In genomic region chr14:30854492-30854891, GRCh38 we compare ENCODE assay signal across 23 cellular contexts. TPM values are rescaled to one million over a fixed set of nuclear protein-coding genes. Genes with fewer than 3 reads are reported as not detected.
DNase-seq lines count a peak whose midpoint lies in the region; ATAC-seq and TF ChIP-seq lines count a peak whose summit lies in the region.
"Had no signal": no experiment of that assay in that cellular context is flagged by ENCODE, and none has a peak within 500 bp of the region (broad histone marks: within the 10 kb centered on the region; RNA-seq: fewer than 3 reads in every experiment).

No MANE protein-coding gene starts in this region.

- intact Hi-C loops in esophagus squamous epithelium (cut with DNase I) = no loop called here

- peak; percentile 35 to 52 for ATAC-seq in activated CD4-positive, CD25-positive, alpha-beta regulatory T cell treated with anti-CD3 and anti-CD28 coated beads, Interleukin-2, amount 50 U/mL, for 24 hours
- ATAC-seq in GM21360 (IDR thresholded peaks at IDR 0.05; ENCODE audit: unreplicated experiment) = peak; percentile 42
- peak; percentile 36 for ATAC-seq in HG03039 (IDR thresholded peaks at IDR 0.05; ENCODE audit: unreplicated experiment)
- ATAC-seq in activated CD8-positive, alpha-beta memory T cell treated with anti-CD3 and anti-CD28 coated beads, Interleukin-2, amount 10 ng/mL, durations not matched to agents 7 days and 5 days = no peak
- ATAC-seq: heart right ventricle, Panc1 had no signal

- no peak overlapping the region for H3K27ac Mint-ChIP-seq in activated CD8-positive, alpha-beta memory T cell treated with anti-CD3 and anti-CD28 coated beads, Interleukin-2, amount 10 ng/mL, durations not matched to agents 7 days and 5 days
- H3K27ac Mint-ChIP-seq: activated CD4-positive, alpha-beta T cell treated with anti-CD3 and anti-CD28 coated beads, Interleukin-2, amount 10 ng/mL, durations not matched to agents 7 days and 5 days; activated naive CD8-positive, alpha-beta T cell treated with anti-CD3 and anti-CD28 coated beads, Interleukin-2, amount 10 ng/mL, durations not matched to agents 7 days and 5 days; progenitor cell of endocrine pancreas had no signal

- H3K36me3 Mint-ChIP-seq in activated CD8-positive, alpha-beta memory T cell treated with anti-CD3 and anti-CD28 coated beads, Interleukin-2, amount 10 ng/mL, durations not matched to agents 7 days and 5 days = peaks cover 1% of the 10 kb centered on the region

- no peaks in the 10 kb centered on the region for H3K9me3 Mint-ChIP-seq in activated CD8-positive, alpha-beta memory T cell treated with anti-CD3 and anti-CD28 coated beads, Interleukin-2, amount 10 ng/mL, durations not matched to agents 7 days and 5 days (ENCODE audit: low read depth)
- H3K9me3 Mint-ChIP-seq: activated CD4-positive, alpha-beta T cell treated with anti-CD3 and anti-CD28 coated beads, Interleukin-2, amount 10 ng/mL, durations not matched to agents 7 days and 5 days had no signal

- no peaks in the 10 kb centered on the region for H3K36me3 ChIP-seq in esophagus squamous epithelium
- H3K36me3 ChIP-seq: BLaER1, cardiac muscle cell, heart right ventricle had no signal

- H3K4me1 ChIP-seq in esophagus squamous epithelium = no peaks in the 10 kb centered on the region
- H3K4me1 ChIP-seq: BLaER1, heart right ventricle had no signal

- H3K9me3 ChIP-seq in esophagus squamous epithelium = no peaks in the 10 kb centered on the region
- H3K9me3 ChIP-seq: BLaER1, heart right ventricle had no signal

- TF ChIP-seq CTCF in esophagus squamous epithelium (IDR thresholded peaks at IDR 0.05) = no peak

- H3K27me3 Mint-ChIP-seq in activated CD8-positive, alpha-beta memory T cell treated with anti-CD3 and anti-CD28 coated beads, Interleukin-2, amount 10 ng/mL, durations not matched to agents 7 days and 5 days = peaks cover 24% of the 10 kb centered on the region
- H3K27me3 Mint-ChIP-seq: progenitor cell of endocrine pancreas had no signal

- H3K27ac ChIP-seq in caudate nucleus (ENCODE audit: low read depth, low read length) (peak overlapping the region; percentile 72), esophagus squamous epithelium (no peak overlapping the region)
- H3K27ac ChIP-seq: 22Rv1, BLaER1, cardiac muscle cell, heart right ventricle, SK-N-MC had no signal

- TF ChIP-seq POLR2A in esophagus squamous epithelium (IDR thresholded peaks at IDR 0.05) = no peak

- DNase-seq in activated CD4-positive, CD25-positive, alpha-beta regulatory T cell (lab: John Stamatoyannopoulos, UW) = no peak
- DNase-seq in caudate nucleus (lab: John Stamatoyannopoulos, UW) (peak in 10 of 61 donors; percentile 5 to 77 (median 23)), HUDEP-2 (lab: John Stamatoyannopoulos, UW; ENCODE audit: unreplicated experiment in 76 of 76) (no peak), esophagus squamous epithelium (lab: John Stamatoyannopoulos, UW) (no peak)
- no peak for DNase-seq in activated CD8-positive, alpha-beta memory T cell treated with anti-CD3 and anti-CD28 coated beads, Interleukin-2, amount 10 ng/mL, durations not matched to agents 7 days and 5 days
- DNase-seq: activated CD4-positive, alpha-beta T cell treated with anti-CD3 and anti-CD28 coated beads, Interleukin-2, amount 10 ng/mL, durations not matched to agents 7 days and 5 days; activated naive CD8-positive, alpha-beta T cell treated with anti-CD3 and anti-CD28 coated beads, Interleukin-2, amount 10 ng/mL, durations not matched to agents 7 days and 5 days; activated T-cell treated with anti-CD3 and anti-CD28 coated beads, Interleukin-2, amount 50 U/mL, for 1 hour; DMS 273 treated with DMSO at 0.1 percent for 48 hours; effector CD8-positive, alpha-beta T cell; heart right ventricle; NCI-H2081; NCI-H748 treated with DMSO at 0.1 percent for 48 hours; trophoblast cell had no signal

- H3K4me1 Mint-ChIP-seq in activated CD8-positive, alpha-beta memory T cell treated with anti-CD3 and anti-CD28 coated beads, Interleukin-2, amount 10 ng/mL, durations not matched to agents 7 days and 5 days = peaks cover 9% of the 10 kb centered on the region

- H3K4me3 ChIP-seq in esophagus squamous epithelium = no peak overlapping the region
- H3K4me3 ChIP-seq: BLaER1, cardiac muscle cell, heart right ventricle, SK-N-MC had no signal

- H3K27me3 ChIP-seq in esophagus squamous epithelium = peaks cover 0 to 6% (median 0%) of the 10 kb centered on the region in 4 donors
- H3K27me3 ChIP-seq: BLaER1, cardiac muscle cell had no signal

- CTCF ChIA-PET in activated CD8-positive, alpha-beta memory T cell treated with anti-CD3 and anti-CD28 coated beads, Interleukin-2, amount 10 ng/mL, durations not matched to agents 7 days and 5 days (lab: Charles Lee) = no interaction called here

- H3K4me3 Mint-ChIP-seq in activated CD8-positive, alpha-beta memory T cell treated with anti-CD3 and anti-CD28 coated beads, Interleukin-2, amount 10 ng/mL, durations not matched to agents 7 days and 5 days = no peak overlapping the region
- H3K4me3 Mint-ChIP-seq: activated CD4-positive, alpha-beta T cell treated with anti-CD3 and anti-CD28 coated beads, Interleukin-2, amount 10 ng/mL, durations not matched to agents 7 days and 5 days; activated naive CD8-positive, alpha-beta T cell treated with anti-CD3 and anti-CD28 coated beads, Interleukin-2, amount 10 ng/mL, durations not matched to agents 7 days and 5 days had no signal

RNA-seq across cellular contexts. Expression of gene COCH, which starts 19.9 kb away (rescaled TPM):
- total RNA-seq in esophagus squamous epithelium = under 1 TPM in 2 of 4 donors, not detected in 2; 0.26 to 0.76 TPM
- 1 to 10 TPM; 1.9 to 5.0 TPM for total RNA-seq in activated CD8-positive, alpha-beta memory T cell treated with anti-CD3 and anti-CD28 coated beads, Interleukin-2, amount 10 ng/mL, durations not matched to agents 7 days and 5 days
